33 cellular contexts compared by ENCODE assay signal in the genomic region with DNA sequence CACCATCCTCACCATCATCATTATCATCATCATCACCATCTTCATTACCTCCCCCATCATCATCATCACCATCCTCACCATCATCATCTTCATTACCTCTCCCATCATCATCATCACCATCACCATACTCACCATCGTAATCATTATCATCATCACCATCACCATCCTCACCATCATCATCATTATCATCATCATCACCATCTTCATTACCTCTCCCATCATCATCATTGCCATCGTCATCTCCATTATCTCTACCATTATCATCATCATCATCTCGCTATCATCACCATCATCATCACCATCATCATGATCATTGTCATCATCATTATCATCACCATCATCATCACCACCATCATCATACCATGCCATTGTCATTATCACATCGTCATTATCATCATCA.
"Had no signal": no experiment of that assay in that cellular context is flagged by ENCODE, and none has a peak within 500 bp of the region (broad histone marks: within the 10 kb centered on the region; RNA-seq: fewer than 3 reads in every experiment).

No MANE protein-coding gene starts in this region.

- FAIRE-seq: astrocyte, TTC549 had no signal

- H3K27me3 ChIP-seq: adrenal gland, body of pancreas, brain microvascular endothelial cell, breast epithelium had no signal

- H3K4me3 ChIP-seq: adrenal gland, body of pancreas, breast epithelium had no signal

- H3K9me3 ChIP-seq: adrenal gland, body of pancreas had no signal

- H3K27ac ChIP-seq: adrenal gland, body of pancreas, brain microvascular endothelial cell, breast epithelium, VCaP had no signal

- ATAC-seq: activated CD8-positive, alpha-beta T cell treated with anti-CD3 and anti-CD28 coated beads for 36 hours; activated naive CD4-positive, alpha-beta T cell treated with anti-CD3 and anti-CD28 coated beads, Interleukin-2, amount 50 U/mL, for 72 hours; activated T-cell treated with anti-CD3 and anti-CD28 coated beads, Interleukin-2, amount 50 U/mL, for 4 hours; activated T-cell treated with anti-CD3 and anti-CD28 coated beads, Interleukin-2, amount 50 U/mL, for 72 hours; activated T-helper 17 cell treated with anti-CD3 and anti-CD28 coated beads, Interleukin-2, amount 50 U/mL, for 72 hours; body of pancreas had no signal

- H3K36me3 ChIP-seq: adrenal gland, brain microvascular endothelial cell, breast epithelium had no signal

- DNase-seq: activated B cell treated with CpG ODN at 0.5 μM for 24 hours; activated CD4-positive, alpha-beta memory T cell treated with anti-CD3 and anti-CD28 coated beads for 36 hours; activated CD4-positive, alpha-beta T cell treated with anti-CD3 and anti-CD28 coated beads for 4 hours; activated CD4-positive, alpha-beta T cell treated with anti-CD3 and anti-CD28 coated beads, Interleukin-2, amount 10 ng/mL, durations not matched to agents 24 days and 14 days; activated CD4-positive, alpha-beta T cell treated with anti-CD3 and anti-CD28 coated beads, Interleukin-2, amount 50 U/mL, for 1 hour; activated CD4-positive, alpha-beta T cell treated with anti-CD3 and anti-CD28 coated beads, Interleukin-2, amount 50 U/mL, for 4 hours; activated CD4-positive, CD25-positive, alpha-beta regulatory T cell treated with anti-CD3 and anti-CD28 coated beads, Interleukin-2, amount 50 U/mL, for 72 hours; activated CD8-positive, alpha-beta memory T cell treated with anti-CD3 and anti-CD28 coated beads, Interleukin-2, amount 50 U/mL, for 4 hours; activated CD8-positive, alpha-beta T cell treated with anti-CD3 and anti-CD28 coated beads for 36 hours; activated effector memory CD4-positive, alpha-beta T cell treated with anti-CD3 and anti-CD28 coated beads, Interleukin-2, amount 50 U/mL, for 16 hours; activated gamma-delta T cell treated with Interleukin-2 at 50 U/mL for 16 hours; activated naive CD4-positive, alpha-beta T cell; activated naive CD4-positive, alpha-beta T cell treated with anti-CD3 and anti-CD28 coated beads for 36 hours; activated naive CD4-positive, alpha-beta T cell treated with anti-CD3 and anti-CD28 coated beads, Interleukin-2, amount 50 U/mL, for 16 hours; activated naive CD8-positive, alpha-beta T cell treated with anti-CD3 and anti-CD28 coated beads for 36 hours; activated T-cell treated with anti-CD3 and anti-CD28 coated beads for 4 hours; activated T-cell treated with anti-CD3 and anti-CD28 coated beads, Interleukin-2, amount 50 U/mL, for 1 hour; activated T-cell treated with anti-CD3 and anti-CD28 coated beads, Interleukin-2, amount 50 U/mL, for 4 hours; activated T-cell treated with anti-CD3 and anti-CD28 coated beads, Interleukin-2, amount 50 U/mL, for 72 hours; adrenal gland; amniotic stem cell; aorta; body of pancreas; brain microvascular endothelial cell; central memory CD4-positive, alpha-beta T cell; T-helper 2 cell; T-helper 9 cell had no signal

- H3K4me1 ChIP-seq: adrenal gland, body of pancreas, breast epithelium had no signal
